ENCODE assay signal across 8 cellular contexts in the genomic region with DNA sequence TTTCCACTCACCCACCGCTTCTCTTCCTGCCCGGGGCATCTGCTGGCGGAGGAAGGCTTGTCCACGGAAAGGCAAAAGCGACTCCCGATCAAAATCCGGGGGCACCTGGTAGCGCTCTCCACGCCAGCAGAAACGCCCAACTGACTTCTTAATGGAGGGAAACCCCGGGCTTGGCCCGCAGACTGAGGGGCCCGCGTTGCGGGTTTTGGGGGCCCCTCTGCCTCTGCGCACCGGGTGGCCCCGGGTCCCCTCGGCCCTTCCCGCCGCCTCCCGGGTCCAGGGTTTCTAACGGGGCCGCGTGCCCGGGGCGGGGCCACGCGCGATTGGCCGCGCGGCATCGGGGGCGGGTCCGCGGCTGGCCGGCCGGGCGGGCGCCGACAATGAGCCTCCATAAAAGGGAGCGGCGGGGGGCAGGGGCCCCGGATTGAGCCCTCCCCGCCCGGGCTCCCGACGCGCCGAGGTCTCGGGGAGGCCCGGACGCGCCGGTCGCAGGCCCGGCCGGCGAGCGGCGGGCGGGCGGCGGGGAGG. TPM values are rescaled to one million over a fixed set of nuclear protein-coding genes. Genes with fewer than 3 reads are reported as not detected.
DNase-seq lines count a peak whose midpoint lies in the region; ATAC-seq and TF ChIP-seq lines count a peak whose summit lies in the region.

A gene with protein sequence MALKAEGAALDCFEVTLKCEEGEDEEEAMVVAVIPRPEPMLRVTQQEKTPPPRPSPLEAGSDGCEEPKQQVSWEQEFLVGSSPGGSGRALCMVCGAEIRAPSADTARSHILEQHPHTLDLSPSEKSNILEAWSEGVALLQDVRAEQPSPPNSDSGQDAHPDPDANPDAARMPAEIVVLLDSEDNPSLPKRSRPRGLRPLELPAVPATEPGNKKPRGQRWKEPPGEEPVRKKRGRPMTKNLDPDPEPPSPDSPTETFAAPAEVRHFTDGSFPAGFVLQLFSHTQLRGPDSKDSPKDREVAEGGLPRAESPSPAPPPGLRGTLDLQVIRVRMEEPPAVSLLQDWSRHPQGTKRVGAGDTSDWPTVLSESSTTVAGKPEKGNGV (plus strand): TSS at position 422 of the 528 bp plus-strand sequence. CDS start 231 bp downstream, outside the sequence.

- H3K79me2 ChIP-seq in DOHH2 (ENCODE audit: control insufficient read depth, low read length) (peaks cover 46% of the 10 kb centered on the region), KMS-11 (ENCODE audit: insufficient read depth, low read depth) (peaks cover 42% of the 10 kb centered on the region)

- peak within 1 kb of the TSS; percentile 46; the same call in 1 of the 2 replicates for H3K9ac ChIP-seq in KMS-11

- peaks cover 4% of the 10 kb centered on the region for H3F3A ChIP-seq in DOHH2 (ENCODE audit: control insufficient read depth, insufficient read depth)

- H3K27me3 ChIP-seq in DOHH2 (ENCODE audit: control insufficient read depth, low read length) (no peaks in the 10 kb centered on the region), KMS-11 (ENCODE audit: insufficient read depth, low read depth) (no peaks in the 10 kb centered on the region)

- H3K36me3 Mint-ChIP-seq in nephron progenitor cell (ENCODE audit: low read depth), result peaks cover 32% of the 10 kb centered on the region

- TF ChIP-seq CTCF in DOHH2 (IDR thresholded peaks at IDR 0.05; ENCODE audit: low read depth, low read length, poor library complexity, severe bottlenecking) (no peak), KMS-11 (conservative IDR thresholded peaks at IDR 0.05; ENCODE audit: low read depth, low read length) (no peak), fibroblast of villous mesenchyme (IDR thresholded peaks at IDR 0.05; ENCODE audit: insufficient read depth, low read depth, low read length) (no peak), nephron progenitor cell (IDR thresholded peaks at IDR 0.05) (no peak)

- H3K4me3 ChIP-seq in DOHH2 (ENCODE audit: low read length) (peak within 1 kb of the TSS; percentile 92), KMS-11 (IDR thresholded peaks at IDR 0.05; ENCODE audit: insufficient read depth, low read depth, low read length) (no peak within 1 kb of the TSS), fibroblast of villous mesenchyme (ENCODE audit: low read depth, low read length) (peak within 1 kb of the TSS; percentile 90)

- no peaks in the 10 kb centered on the region for H3K9me3 Mint-ChIP-seq in nephron progenitor cell
- H3K9me3 Mint-ChIP-seq in stimulated activated naive CD8-positive, alpha-beta T cell treated with anti-CD3 and anti-CD28 coated beads, Interleukin-15, amount 100 ng/mL, for 72 hours, result no peaks in the 10 kb centered on the region

- peak; percentile 86 for ATAC-seq in GM21737 (IDR thresholded peaks at IDR 0.05; ENCODE audit: unreplicated experiment)
- peak; percentile 90 for ATAC-seq in stimulated activated naive CD8-positive, alpha-beta T cell treated with anti-CD3 and anti-CD28 coated beads, Interleukin-15, amount 100 ng/mL, for 72 hours

- H4K20me1 ChIP-seq in DOHH2 (ENCODE audit: control insufficient read depth, insufficient read depth, low read depth, low read length), result peaks cover 26% of the 10 kb centered on the region
- peaks cover 11% of the 10 kb centered on the region for H4K20me1 ChIP-seq in KMS-11 (ENCODE audit: insufficient read depth)

- H2AFZ ChIP-seq in KMS-11 (ENCODE audit: low read depth), result peak within 1 kb of the TSS; percentile 93

- H3K27me3 Mint-ChIP-seq in nephron progenitor cell (ENCODE audit: low read depth, poor library complexity), result no peaks in the 10 kb centered on the region
- H3K27me3 Mint-ChIP-seq in stimulated activated naive CD8-positive, alpha-beta T cell treated with anti-CD3 and anti-CD28 coated beads, Interleukin-15, amount 100 ng/mL, for 72 hours, result peaks cover 18% of the 10 kb centered on the region

- H3K27ac ChIP-seq in DOHH2 (ENCODE audit: low read depth, low read length) (peak within 1 kb of the TSS; percentile 60), KMS-11 (no peak within 1 kb of the TSS)

- H3K27ac Mint-ChIP-seq in nephron progenitor cell, result no peak within 1 kb of the TSS
- peak within 1 kb of the TSS; percentile 57 to 79 for H3K27ac Mint-ChIP-seq in stimulated activated naive CD8-positive, alpha-beta T cell treated with anti-CD3 and anti-CD28 coated beads, Interleukin-15, amount 100 ng/mL, for 72 hours

- peak within 1 kb of the TSS; percentile 86 for H3K4me2 ChIP-seq in DOHH2 (ENCODE audit: low read length)
- peak within 1 kb of the TSS; percentile 98 for H3K4me2 ChIP-seq in KMS-11

- DNase-seq in SHP77 (lab: John Stamatoyannopoulos, UW) (peak; percentile 59 to 64), activated gamma-delta T cell (lab: John Stamatoyannopoulos, UW) (peak; percentile 69), fibroblast of villous mesenchyme (ENCODE audit: low read depth) (peak; percentile 63), nephron progenitor cell (peak; percentile 81)
- peak; percentile 72 to 74 for DNase-seq in stimulated activated naive CD8-positive, alpha-beta T cell treated with anti-CD3 and anti-CD28 coated beads, Interleukin-15, amount 100 ng/mL, for 72 hours

- H3K9me2 ChIP-seq in DOHH2 (replicated peaks; ENCODE audit: control insufficient read depth, low read length), result no peaks in the 10 kb centered on the region

- no peaks in the 10 kb centered on the region for H3K9me3 ChIP-seq in DOHH2 (ENCODE audit: control insufficient read depth, insufficient read depth, low read length)

- H3K36me3 ChIP-seq in DOHH2 (ENCODE audit: control insufficient read depth, low read length) (peaks cover 45% of the 10 kb centered on the region), KMS-11 (ENCODE audit: insufficient read depth) (no peaks in the 10 kb centered on the region)

- H3K4me1 Mint-ChIP-seq in nephron progenitor cell, result peaks cover 41% of the 10 kb centered on the region
- peaks cover 36% of the 10 kb centered on the region for H3K4me1 Mint-ChIP-seq in stimulated activated naive CD8-positive, alpha-beta T cell treated with anti-CD3 and anti-CD28 coated beads, Interleukin-15, amount 100 ng/mL, for 72 hours

- H3K4me1 ChIP-seq in DOHH2 (ENCODE audit: control insufficient read depth, low read length) (peaks cover 22% of the 10 kb centered on the region), KMS-11 (ENCODE audit: low read depth, poor library complexity, severe bottlenecking) (peaks cover 24% of the 10 kb centered on the region)

- peak within 1 kb of the TSS; percentile 91 for H3K4me3 Mint-ChIP-seq in nephron progenitor cell
- peak within 1 kb of the TSS; percentile 83 to 84 for H3K4me3 Mint-ChIP-seq in stimulated activated naive CD8-positive, alpha-beta T cell treated with anti-CD3 and anti-CD28 coated beads, Interleukin-15, amount 100 ng/mL, for 72 hours

RNA-seq across cellular contexts. Expression of the gene that starts here (rescaled TPM):
- 24.2 and 25.4 TPM in 2 replicates for total RNA-seq in fibroblast of villous mesenchyme
